10 cellular contexts compared by ENCODE assay signal in genomic region chr22:36010090-36010489, GRCh38. TPM values are rescaled to one million over a fixed set of nuclear protein-coding genes. Genes with fewer than 3 reads are reported as not detected.
DNase-seq lines count a peak whose midpoint lies in the region; ATAC-seq and TF ChIP-seq lines count a peak whose summit lies in the region.
"Had no signal": no experiment of that assay in that cellular context is flagged by ENCODE, and none has a peak within 500 bp of the region (broad histone marks: within the 10 kb centered on the region; RNA-seq: fewer than 3 reads in every experiment).

No MANE protein-coding gene starts in this region.

- H3K27me3 ChIP-seq in HUES64 (ENCODE audit: insufficient read depth, low read length) (no peaks in the 10 kb centered on the region), heart left ventricle (no peaks in the 10 kb centered on the region), rectal smooth muscle tissue (ENCODE audit: control insufficient read depth, insufficient read depth, low read length) (no peaks in the 10 kb centered on the region), GM23248 (replicated peaks; ENCODE audit: insufficient read depth) (no peaks in the 10 kb centered on the region)
- H3K27me3 ChIP-seq: tibial nerve had no signal

- peaks cover 21% of the 10 kb centered on the region for H3F3A ChIP-seq in GM23248 (ENCODE audit: insufficient read depth)

- H3K4me3 ChIP-seq in HUES64 (ENCODE audit: low read length) (no peak overlapping the region; the same call in 1 of the 2 replicates), heart left ventricle (no peak overlapping the region), rectal smooth muscle tissue (ENCODE audit: low read length) (no peak overlapping the region), GM23248 (no peak overlapping the region)
- H3K4me3 ChIP-seq: lung, tibial nerve had no signal

- TF ChIP-seq POLR2A in heart left ventricle (IDR thresholded peaks at IDR 0.05): no peak

- ATAC-seq in heart left ventricle (peak; percentile 18 to 52 (median 46)), GM18907 (IDR thresholded peaks at IDR 0.05; ENCODE audit: unreplicated experiment) (no peak)

- DNase-seq in NCI-H510A treated with DMSO at 0.1 percent for 48 hours (lab: John Stamatoyannopoulos, UW) (peak; percentile 83), heart left ventricle (no peak), kidney tubule cell (ENCODE audit: low spot score) (no peak), GM23248 (no peak)
- DNase-seq: activated B cell treated with CpG ODN at 0.5 μM for 24 hours had no signal

- in situ Hi-C loops in GM23248 (cut with MboI): no loop called here

- peaks cover 3% of the 10 kb centered on the region for H4K20me1 ChIP-seq in GM23248 (ENCODE audit: insufficient read depth)

- WGBS in HUES64: 49% methylated on average over 10 of the region's 10 CpGs
- 40 to 54% (median 43%) methylated on average over 10 of the region's 10 CpGs for WGBS in heart left ventricle, 4 donors
- WGBS in GM23248 (ENCODE audit: low coverage in 1 of 2, low lambda C conversion rate in 2 of 2, missing lambda C conversion rate in 2 of 2), 2 experiments: 57 to 60% methylated on average over 10 of the region's 10 CpGs

- intact Hi-C loops in heart left ventricle (cut with DNase I): no loop called here

- no peak overlapping the region for H3K4me2 ChIP-seq in GM23248 (ENCODE audit: unreplicated experiment)

- peaks cover 100% of the 10 kb centered on the region for H3K79me2 ChIP-seq in GM23248 (ENCODE audit: insufficient read depth)

- TF ChIP-seq CTCF in heart left ventricle (IDR thresholded peaks at IDR 0.05): no peak

- H3K9me3 ChIP-seq in HUES64 (ENCODE audit: insufficient read depth, low read depth, low read length): no peaks in the 10 kb centered on the region
- no peaks in the 10 kb centered on the region for H3K9me3 ChIP-seq in heart left ventricle
- no peaks in the 10 kb centered on the region for H3K9me3 ChIP-seq in GM23248 (ENCODE audit: low read depth)
- H3K9me3 ChIP-seq: tibial nerve had no signal

- no peaks in the 10 kb centered on the region for H3K9me2 ChIP-seq in GM23248 (ENCODE audit: insufficient read depth)

- no peak overlapping the region for H2AFZ ChIP-seq in GM23248

- H3K27ac ChIP-seq in HUES64 (ENCODE audit: low read depth, low read length) (peak overlapping the region; percentile 7; the same call in 1 of the 2 replicates), heart left ventricle (peak overlapping the region in 2 of 12 donors; percentile 4 to 48), rectal smooth muscle tissue (ENCODE audit: low read depth, low read length) (peak overlapping the region; percentile 50), GM23248 (no peak overlapping the region)
- H3K27ac ChIP-seq: tibial nerve had no signal

- no peaks in the 10 kb centered on the region for H3K36me3 ChIP-seq in HUES64 (ENCODE audit: insufficient read depth, low read length)
- no peaks in the 10 kb centered on the region for H3K36me3 ChIP-seq in heart left ventricle
- no peaks in the 10 kb centered on the region for H3K36me3 ChIP-seq in rectal smooth muscle tissue (ENCODE audit: control insufficient read depth, insufficient read depth, low read length)
- H3K36me3 ChIP-seq in GM23248 (ENCODE audit: low read depth): no peaks in the 10 kb centered on the region
- H3K36me3 ChIP-seq: tibial nerve had no signal

- no peak overlapping the region for H3K9ac ChIP-seq in HUES64 (ENCODE audit: low read depth, low read length)
- H3K9ac ChIP-seq in rectal smooth muscle tissue (ENCODE audit: low read length): no peak overlapping the region
- H3K9ac ChIP-seq in GM23248: no peak overlapping the region

- H3K4me1 ChIP-seq in HUES64 (ENCODE audit: insufficient read depth, low read length) (peaks cover 40% of the 10 kb centered on the region), heart left ventricle (peaks cover 0 to 64% (median 25%) of the 10 kb centered on the region in 12 donors), rectal smooth muscle tissue (ENCODE audit: control insufficient read depth, insufficient read depth, low read length) (peaks cover 49% of the 10 kb centered on the region), GM23248 (ENCODE audit: insufficient read depth) (peaks cover 50% of the 10 kb centered on the region)

RNA-seq across cellular contexts. Expression of gene RBFOX2, which starts 18.5 kb away (rescaled TPM):
- 88.1 TPM for polyA plus RNA-seq in HUES64 (2013, experiment 1 of 2)
- polyA plus RNA-seq in HUES64 (2013, experiment 2 of 2): 106 TPM
- total RNA-seq in heart left ventricle: 100 to 1,000 TPM in 1 of 9 donors, 10 to 100 TPM in 8; 71.0 to 102 (median 84.8) TPM
- polyA plus RNA-seq in heart left ventricle: 10 to 100 TPM; 31.0 to 41.0 TPM
- total RNA-seq in GM23248 (2014; rRNA removed; shearing (Covaris generic)): 136 and 139 TPM in 2 replicates
- 127 and 135 TPM in 2 replicates for polyA plus RNA-seq in GM23248 (2016; fragmentation: Nextera tagmentation; extraction: Ambion mirVana)
- total RNA-seq: activated B cell treated with CpG ODN at 0.5 μM for 24 hours had no signal
